28 cellular contexts compared by ENCODE assay signal in genomic region chr12:56097738-56098137, GRCh38.
"Had no signal": no experiment of that assay in that cellular context is flagged by ENCODE, and none has a peak within 500 bp of the region (broad histone marks: within the 10 kb centered on the region; RNA-seq: fewer than 3 reads in every experiment).

No MANE protein-coding gene starts in this region.

- H3K36me3 ChIP-seq: neutrophil, sigmoid colon, spleen, thoracic aorta had no signal

- H3K27ac Mint-ChIP-seq: natural killer cell; nephron; progenitor cell of endocrine pancreas; stimulated activated naive B cell treated with anti-CD40 and anti-IgM and Interleukin-4, amounts not matched to agents 10 μg/mL and 1 μg/mL and 100 μg/mL, for 72 hours; stimulated activated naive CD8-positive, alpha-beta T cell treated with anti-CD3 and anti-CD28 coated beads, Interleukin-15, Interleukin-2, amounts not matched to agents 100 ng/mL and 50 ng/mL, for 24 hours had no signal

- H3K4me3 Mint-ChIP-seq: naive thymus-derived CD4-positive, alpha-beta T cell; natural killer cell; nephron; stimulated activated naive B cell treated with anti-CD40 and anti-IgM and Interleukin-4, amounts not matched to agents 10 μg/mL and 1 μg/mL and 100 μg/mL, for 72 hours; stimulated activated naive CD8-positive, alpha-beta T cell treated with anti-CD3 and anti-CD28 coated beads, Interleukin-15, Interleukin-2, amounts not matched to agents 100 ng/mL and 50 ng/mL, for 24 hours had no signal

- H3K27me3 ChIP-seq: pancreas, right lobe of liver, thyroid gland, tibial nerve, upper lobe of left lung, vagina had no signal

- H3K27me3 Mint-ChIP-seq: progenitor cell of endocrine pancreas; stimulated activated naive CD8-positive, alpha-beta T cell treated with anti-CD3 and anti-CD28 coated beads, Interleukin-15, Interleukin-2, amounts not matched to agents 100 ng/mL and 50 ng/mL, for 24 hours had no signal

- H3K36me3 Mint-ChIP-seq: natural killer cell; stimulated activated naive B cell treated with anti-CD40 and anti-IgM and Interleukin-4, amounts not matched to agents 10 μg/mL and 1 μg/mL and 100 μg/mL, for 72 hours had no signal

- H3K4me3 ChIP-seq: pancreas, psoas muscle, right lobe of liver, sigmoid colon, spleen, stomach, thoracic aorta, thyroid gland, tibial nerve, upper lobe of left lung, vagina had no signal

- H3K9me3 Mint-ChIP-seq: natural killer cell; stimulated activated naive B cell treated with anti-CD40 and anti-IgM and Interleukin-4, amounts not matched to agents 10 μg/mL and 1 μg/mL and 100 μg/mL, for 72 hours; stimulated activated naive CD8-positive, alpha-beta T cell treated with anti-CD3 and anti-CD28 coated beads, Interleukin-15, Interleukin-2, amounts not matched to agents 100 ng/mL and 50 ng/mL, for 24 hours had no signal

- H3K4me1 Mint-ChIP-seq: nephron had no signal

- H3K27ac ChIP-seq: neutrophil, pancreas, psoas muscle, right lobe of liver, sigmoid colon, spleen, stomach, thoracic aorta, thyroid gland, tibial nerve, upper lobe of left lung, vagina had no signal

- DNase-seq: naive thymus-derived CD4-positive, alpha-beta T cell; natural killer cell; nucleus accumbens; pancreas; psoas muscle; right cardiac atrium; right lobe of liver; sigmoid colon; small intestine; spleen; stimulated activated CD4-positive, alpha-beta T cell treated with anti-CD3 and anti-CD28 coated beads, Interleukin-12 subunit alpha, Interleukin-12 subunit beta, amount 100 ng/mL, for 4 hours; stimulated activated CD4-positive, alpha-beta T cell treated with anti-CD3 and anti-CD28 coated beads, Interleukin-1b, Interleukin-23, amount 100 ng/mL, for 48 hours; stimulated activated CD4-positive, alpha-beta T cell treated with anti-CD3 and anti-CD28 coated beads, Interleukin-4, amount 100 ng/mL, for 1 hour; stimulated activated CD4-positive, alpha-beta T cell treated with anti-CD3 and anti-CD28 coated beads, Interleukin-4, amount 100 ng/mL, for 4 hours; stimulated activated CD8-positive, alpha-beta memory T cell treated with anti-CD3 and anti-CD28 coated beads, Interleukin-4, amount 100 ng/mL, for 48 hours; stimulated activated naive B cell treated with anti-CD40 and anti-IgM and Interleukin-4, amounts not matched to agents 10 μg/mL and 1 μg/mL and 100 μg/mL, for 72 hours; stimulated activated naive CD4-positive, alpha-beta T cell treated with Interleukin-2 at 50 U/mL for 16 hours; stomach; thyroid gland; trophoblast cell had no signal

- H3K9me3 ChIP-seq: neutrophil, pancreas, psoas muscle, right lobe of liver, sigmoid colon, spleen, stomach, thoracic aorta, thyroid gland, tibial nerve, upper lobe of left lung, vagina had no signal

- H3K4me1 ChIP-seq: pancreas, psoas muscle, right lobe of liver, sigmoid colon, thyroid gland, upper lobe of left lung had no signal
